ENCODE assay signal across 12 cellular contexts in the genomic region with DNA sequence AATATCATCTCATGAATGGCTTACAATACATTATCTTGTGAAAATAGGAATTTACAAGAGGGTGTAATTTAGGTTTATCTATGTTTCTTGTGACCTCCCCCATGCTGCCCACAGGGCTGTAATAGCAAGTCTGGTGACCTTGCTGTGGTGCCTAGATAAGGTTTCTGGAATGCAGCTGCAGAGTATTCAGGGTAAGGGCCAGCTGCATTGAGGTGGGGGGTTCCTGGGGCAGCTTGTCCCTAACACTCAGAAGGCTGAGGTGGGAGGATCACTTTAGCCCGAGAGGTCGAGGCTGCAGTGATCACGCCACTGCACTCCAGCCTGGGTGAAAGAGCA.
"Had no signal": no experiment of that assay in that cellular context is flagged by ENCODE, and none has a peak within 500 bp of the region (broad histone marks: within the 10 kb centered on the region; RNA-seq: fewer than 3 reads in every experiment).

No MANE protein-coding gene starts in this region.

- H3K27ac ChIP-seq: gastrocnemius medialis, heart right ventricle, left ventricle myocardium inferior, pancreas, tibial nerve, vagina, VCaP had no signal

- H3K4me3 ChIP-seq: gastrocnemius medialis, heart right ventricle, left ventricle myocardium inferior, pancreas, tibial nerve, vagina had no signal

- DNase-seq: activated CD4-positive, alpha-beta T cell treated with anti-CD3 and anti-CD28 coated beads, Interleukin-2, amount 10 ng/mL, durations not matched to agents 24 days and 14 days; activated naive CD4-positive, alpha-beta T cell treated with anti-CD3 and anti-CD28 coated beads for 36 hours; gastrocnemius medialis; heart right ventricle; left ventricle myocardium inferior; stimulated activated CD4-positive, alpha-beta T cell treated with anti-CD3 and anti-CD28 coated beads, Interleukin-15, amount 100 ng/mL, for 24 hours; T-helper 2 cell had no signal

- H3K27me3 Mint-ChIP-seq: activated CD4-positive, alpha-beta T cell treated with anti-CD3 and anti-CD28 coated beads, Interleukin-2, amount 10 ng/mL, durations not matched to agents 24 days and 14 days had no signal

- ATAC-seq: gastrocnemius medialis, heart right ventricle had no signal

- H3K4me3 Mint-ChIP-seq: activated CD4-positive, alpha-beta T cell treated with anti-CD3 and anti-CD28 coated beads, Interleukin-2, amount 10 ng/mL, durations not matched to agents 24 days and 14 days; activated naive CD4-positive, alpha-beta T cell treated with anti-CD3 and anti-CD28 coated beads for 36 hours; activated T-helper 1 cell treated with anti-CD3 and anti-CD28 coated beads, Interleukin-12 subunit alpha, Interleukin-12 subunit beta, Interleukin-2, Interleukin-4 antibody, amounts not matched to agents 30 ng/mL and 10 ng/mL and 1 ng/mL, durations not matched to agents 14 hours and 24 hours and 36 hours had no signal

- H3K9me3 Mint-ChIP-seq: activated CD4-positive, alpha-beta T cell treated with anti-CD3 and anti-CD28 coated beads, Interleukin-2, amount 10 ng/mL, durations not matched to agents 24 days and 14 days; activated naive CD4-positive, alpha-beta T cell treated with anti-CD3 and anti-CD28 coated beads for 36 hours; activated T-helper 1 cell treated with anti-CD3 and anti-CD28 coated beads, Interleukin-12 subunit alpha, Interleukin-12 subunit beta, Interleukin-2, Interleukin-4 antibody, amounts not matched to agents 30 ng/mL and 10 ng/mL and 1 ng/mL, durations not matched to agents 14 hours and 24 hours and 36 hours had no signal

- H3K36me3 ChIP-seq: gastrocnemius medialis, heart right ventricle, left ventricle myocardium inferior, pancreas, tibial nerve, vagina had no signal

- H3K9me3 ChIP-seq: gastrocnemius medialis, heart right ventricle, left ventricle myocardium inferior, pancreas, tibial nerve, vagina had no signal

- H3K27ac Mint-ChIP-seq: activated CD4-positive, alpha-beta T cell treated with anti-CD3 and anti-CD28 coated beads, Interleukin-2, amount 10 ng/mL, durations not matched to agents 24 days and 14 days; activated naive CD4-positive, alpha-beta T cell treated with anti-CD3 and anti-CD28 coated beads for 36 hours; activated T-helper 1 cell treated with anti-CD3 and anti-CD28 coated beads, Interleukin-12 subunit alpha, Interleukin-12 subunit beta, Interleukin-2, Interleukin-4 antibody, amounts not matched to agents 30 ng/mL and 10 ng/mL and 1 ng/mL, durations not matched to agents 14 hours and 24 hours and 36 hours had no signal

- H3K4me1 ChIP-seq: gastrocnemius medialis, pancreas had no signal
